In genomic region chr9:78021692-78022091, GRCh38 we compare ENCODE assay signal across 11 cellular contexts. TPM values are rescaled to one million over a fixed set of nuclear protein-coding genes. Genes with fewer than 3 reads are reported as not detected.
DNase-seq lines count a peak whose midpoint lies in the region; ATAC-seq, FAIRE-seq and TF ChIP-seq lines count a peak whose summit lies in the region.
"Had no signal": no experiment of that assay in that cellular context is flagged by ENCODE, and none has a peak within 500 bp of the region (broad histone marks: within the 10 kb centered on the region; RNA-seq: fewer than 3 reads in every experiment).

No MANE protein-coding gene starts in this region.

- TF ChIP-seq CTCF in endothelial cell of umbilical vein (IDR thresholded peaks at IDR 0.05; ENCODE audit: extremely low read depth in 1 of 2, insufficient read depth in 1 of 2, low read depth in 1 of 2, low read length in 2 of 2) (peak in 1 of 2 donors; percentile 11), upper lobe of right lung (IDR thresholded peaks at IDR 0.05) (peak; percentile 38)

- WGBS in mesodermal cell (ENCODE audit: insufficient coverage in 2 of 2), 2 experiments: 79 to 80% methylated on average over 6 to 8 of the region's 8 CpGs

- dilution Hi-C loops in endothelial cell of umbilical vein (cut with MboI; ENCODE audit: extremely low pct_ligation_motif_present, low sequenced_read_pairs): no loop called here

- no peak for TF ChIP-seq POLR2A in endothelial cell of umbilical vein (IDR thresholded peaks at IDR 0.05; ENCODE audit: low read depth, low read length)

- H3K27me3 ChIP-seq in endothelial cell of umbilical vein (ENCODE audit: control insufficient read depth in 2 of 2, insufficient read depth in 2 of 2, low read length in 2 of 2) (no peaks in the 10 kb centered on the region), upper lobe of right lung (no peaks in the 10 kb centered on the region)

- peaks cover 56% of the 10 kb centered on the region for H3K4me1 ChIP-seq in endothelial cell of umbilical vein (ENCODE audit: control insufficient read depth, extremely low read depth, insufficient read depth, low read length)
- peaks cover 21% of the 10 kb centered on the region for H3K4me1 ChIP-seq in mesodermal cell (ENCODE audit: control insufficient read depth, insufficient read depth, low read length, poor library complexity, severe bottlenecking)
- H3K4me1 ChIP-seq in upper lobe of right lung: peaks cover 81% of the 10 kb centered on the region

- peak; percentile 81 for FAIRE-seq in endothelial cell of umbilical vein (lab: Jason Lieb, UNC)
- FAIRE-seq: G401.6 had no signal

- DNase-seq in Right ventricle myocardium inferior (ENCODE audit: missing footprints) (peak; percentile 64), cardiac septum (ENCODE audit: low spot score) (no peak), endothelial cell of umbilical vein (ENCODE audit: low read depth, low spot score) (peak; percentile 75), upper lobe of right lung (peak; percentile 70), SW480 (ENCODE audit: low spot score) (no peak)
- no peak for DNase-seq in activated CD8-positive, alpha-beta memory T cell treated with anti-CD3 and anti-CD28 coated beads, Interleukin-2, amount 50 U/mL, for 4 hours
- DNase-seq: NCI-H1417, T1000 had no signal

- BruUV-seq in endothelial cell of umbilical vein (replicated peaks; lab: Mats Ljungman, UMichigan): no TSS peak

- H3K36me3 ChIP-seq in endothelial cell of umbilical vein (ENCODE audit: control insufficient read depth in 2 of 2, extremely low read depth in 1 of 2, insufficient read depth in 2 of 2, low read length in 2 of 2): no peaks in the 10 kb centered on the region
- peaks cover 11% of the 10 kb centered on the region for H3K36me3 ChIP-seq in mesodermal cell (ENCODE audit: control insufficient read depth, insufficient read depth, low read length)
- no peaks in the 10 kb centered on the region for H3K36me3 ChIP-seq in upper lobe of right lung

- intact Hi-C loops in Right ventricle myocardium inferior (cut with DNase I): no loop called here
- intact Hi-C loops in cardiac septum (cut with DNase I): loop anchor here (2.0 kb wide), 1 partner anchor 21 kb away; no protein-coding TSS in a partner anchor
- intact Hi-C loops in endothelial cell of umbilical vein (cut with micrococcal nuclease): loop anchor here (1.0 to 5.0 kb wide), 3 partner anchors 9 to 309 kb away; no protein-coding TSS in a partner anchor
- intact Hi-C loops in upper lobe of right lung (cut with DNase I): loop anchor here (10.0 kb wide), 1 partner anchor 47 kb away; no protein-coding TSS in a partner anchor

- peak overlapping the region; percentile 56 for H3K4me2 ChIP-seq in endothelial cell of umbilical vein (ENCODE audit: insufficient read depth, low read length)

- H3K9me3 ChIP-seq in endothelial cell of umbilical vein (replicated peaks; ENCODE audit: control insufficient read depth, insufficient read depth, low read length) (no peaks in the 10 kb centered on the region), mesodermal cell (ENCODE audit: control insufficient read depth, low read length) (no peaks in the 10 kb centered on the region), upper lobe of right lung (no peaks in the 10 kb centered on the region)

- ATAC-seq in Right ventricle myocardium inferior (peak; percentile 85), upper lobe of right lung (peak; percentile 83), GM21786 (IDR thresholded peaks at IDR 0.05; ENCODE audit: unreplicated experiment) (no peak)

- no peaks in the 10 kb centered on the region for H3K9me1 ChIP-seq in endothelial cell of umbilical vein (replicated peaks; ENCODE audit: control insufficient read depth, extremely low read depth, insufficient read depth, low read length)

- H3K9ac ChIP-seq in endothelial cell of umbilical vein (replicated peaks; ENCODE audit: extremely low read depth, insufficient read depth, low read length): no peak overlapping the region

- peak overlapping the region in 1 of 3 experiments; percentile 28 for H3K4me3 ChIP-seq in endothelial cell of umbilical vein (replicated peaks in 1 of 3; ENCODE audit: insufficient read depth in 1 of 3, low read depth in 1 of 3, low read length in 3 of 3)
- no peak overlapping the region for H3K4me3 ChIP-seq in mesodermal cell (ENCODE audit: extremely low read depth, insufficient read depth, low read length, poor library complexity, severe bottlenecking)
- peak overlapping the region; percentile 21 for H3K4me3 ChIP-seq in upper lobe of right lung

- CTCF ChIA-PET in endothelial cell of umbilical vein (lab: Charles Lee): interaction anchor here (1.0 to 7.7 kb wide), 8 partner anchors 10 to 348 kb away, joined by 3 to 81 read pairs (median 5); partner anchors contain the start of gene GNAQ

- H3K27ac ChIP-seq in endothelial cell of umbilical vein (ENCODE audit: insufficient read depth, low read depth, low read length) (peak overlapping the region; percentile 34), mesodermal cell (ENCODE audit: low read depth, low read length, severe bottlenecking) (peak overlapping the region; percentile 39), upper lobe of right lung (peak overlapping the region; percentile 70)

- peaks cover 94% of the 10 kb centered on the region for H3K79me2 ChIP-seq in endothelial cell of umbilical vein (ENCODE audit: control insufficient read depth, insufficient read depth, low read length)

- no peak overlapping the region for H2AFZ ChIP-seq in endothelial cell of umbilical vein (ENCODE audit: low read depth, low read length)

- peaks cover 5% of the 10 kb centered on the region for H4K20me1 ChIP-seq in endothelial cell of umbilical vein (replicated peaks; ENCODE audit: control insufficient read depth, extremely low read depth, insufficient read depth, low read length)

- POLR2A ChIA-PET in endothelial cell of umbilical vein (lab: Charles Lee): interaction anchor here (0.9 kb wide), 1 partner anchor 11 kb away, joined by 3 read pairs; no protein-coding TSS in a partner anchor

TF ChIP-seq in endothelial cell of umbilical vein, 7 proteins besides CTCF, POLR2A, EP300 and RAD21:
- TF ChIP-seq POLR2AphosphoS5 (IDR thresholded peaks at IDR 0.05; ENCODE audit: insufficient read depth, low read depth, low read length): peak; percentile 25
- TF ChIP-seq, protein P1, sequence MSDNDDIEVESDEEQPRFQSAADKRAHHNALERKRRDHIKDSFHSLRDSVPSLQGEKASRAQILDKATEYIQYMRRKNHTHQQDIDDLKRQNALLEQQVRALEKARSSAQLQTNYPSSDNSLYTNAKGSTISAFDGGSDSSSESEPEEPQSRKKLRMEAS (IDR thresholded peaks at IDR 0.05; ENCODE audit: insufficient read depth, insufficient read length): no peak

RNA-seq across cellular contexts. Expression of gene GNAQ, which starts 9.9 kb away (rescaled TPM):
- total RNA-seq in Right ventricle myocardium inferior (15.9 TPM), cardiac septum (14.8 TPM), endothelial cell of umbilical vein (61.8 and 67.3 TPM in 2 replicates), upper lobe of right lung (132 TPM)
- polyA plus RNA-seq in endothelial cell of umbilical vein: 23.4 and 26.1 TPM in 2 replicates
- 24.7 and 28.5 TPM in 2 replicates for polyA plus RNA-seq in endothelial cell of umbilical vein (2011; cell fraction: cytosol; rRNA removed)
- 44.5 and 53.0 TPM in 2 replicates for polyA plus RNA-seq in endothelial cell of umbilical vein (2011; cell fraction: nucleus; rRNA removed)
- 44.6 and 53.3 TPM in 2 replicates for polyA plus RNA-seq in endothelial cell of umbilical vein (2012)
- 63.0 and 88.3 TPM in 2 replicates for polyA minus RNA-seq in endothelial cell of umbilical vein
- 7.8 TPM for polyA minus RNA-seq in endothelial cell of umbilical vein (2011; cell fraction: cytosol; rRNA and poly(A)+ RNA removed)
- polyA minus RNA-seq in endothelial cell of umbilical vein (2011; cell fraction: nucleus; rRNA and poly(A)+ RNA removed): 43.5 and 56.2 TPM in 2 replicates
- 35.0 TPM for polyA plus RNA-seq in mesodermal cell (2013, experiment 1 of 2)
- polyA plus RNA-seq in mesodermal cell (2013, experiment 2 of 2): 31.6 TPM

Comparison
In these comparisons a context has a peak if more than half of its experiments do, and no peak if none do; other contexts are left out.
1. DNase-seq: peak in Right ventricle myocardium inferior (single experiment), endothelial cell of umbilical vein (single experiment) and upper lobe of right lung (single experiment); none in cardiac septum (single experiment), SW480 (single experiment) and activated CD8-positive, alpha-beta memory T cell treated with anti-CD3 and anti-CD28 coated beads, Interleukin-2, amount 50 U/mL, for 4 hours (single experiment).
2. Peak in every context shown above with its lines, with median percentiles within 50 percentile points of each other: H3K27ac ChIP-seq.